ENCODE assay signal across 22 cellular contexts in the genomic region with DNA sequence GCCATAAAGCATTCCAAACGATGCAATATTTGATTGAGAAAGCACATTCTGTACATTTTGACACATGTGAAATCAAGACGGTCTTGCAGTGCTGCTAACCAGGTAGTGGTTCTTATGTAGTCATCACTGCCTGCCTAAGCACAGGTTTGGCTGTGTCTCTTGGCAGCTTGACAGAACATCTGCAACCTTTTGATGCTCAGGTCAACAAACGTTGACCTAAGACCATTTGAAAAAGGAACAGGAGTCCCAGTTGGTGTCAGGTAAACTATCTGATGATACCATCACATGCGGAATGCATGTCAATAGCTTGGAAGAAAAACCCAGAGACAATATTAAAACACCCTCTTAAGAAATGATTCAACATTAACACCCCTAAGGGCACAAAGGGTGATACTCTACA.
"Had no signal": no experiment of that assay in that cellular context is flagged by ENCODE, and none has a peak within 500 bp of the region (broad histone marks: within the 10 kb centered on the region; RNA-seq: fewer than 3 reads in every experiment).

No MANE protein-coding gene starts in this region.

- ATAC-seq: left colon; left ventricle myocardium superior; mucosa of descending colon; natural killer cell treated with Interleukin-12 subunit alpha and Interleukin-12 subunit beta and Interleukin-15 and Interleukin-18, amount 100 ng/mL, for 72 hours; pancreas; sciatic nerve; stimulated activated naive CD8-positive, alpha-beta T cell treated with anti-CD3 and anti-CD28 coated beads, Interleukin-15, amount 100 ng/mL, for 72 hours; upper lobe of right lung had no signal

- DNase-seq: dorsolateral prefrontal cortex; effector CD4-positive, alpha-beta T cell; hypothalamus; immature natural killer cell; islet precursor cell; kidney glomerular epithelial cell; left colon; left ventricle myocardium superior; mucosa of descending colon; naive B cell; pancreas; stimulated activated CD4-positive, alpha-beta T cell treated with anti-CD3 and anti-CD28 coated beads, Interleukin-12 subunit alpha, Interleukin-12 subunit beta, amount 100 ng/mL, for 4 hours; stimulated activated CD4-positive, alpha-beta T cell treated with anti-CD3 and anti-CD28 coated beads, Interleukin-1b, Interleukin-23, amount 100 ng/mL, for 48 hours; stimulated activated CD4-positive, alpha-beta T cell treated with anti-CD3 and anti-CD28 coated beads, Interleukin-4, amount 100 ng/mL, for 1 hour; stimulated activated CD8-positive, alpha-beta memory T cell treated with anti-CD3 and anti-CD28 coated beads, Interleukin-4, amount 100 ng/mL, for 48 hours; stimulated activated naive CD4-positive, alpha-beta T cell; stimulated activated naive CD8-positive, alpha-beta T cell treated with anti-CD3 and anti-CD28 coated beads, Interleukin-15, amount 100 ng/mL, for 72 hours; transverse colon; upper lobe of right lung had no signal

- FAIRE-seq: frontal cortex, pancreas had no signal
